25 cellular contexts compared by ENCODE assay signal in genomic region chr7:108618056-108618455, GRCh38. TPM values are rescaled to one million over a fixed set of nuclear protein-coding genes. Genes with fewer than 3 reads are reported as not detected.
DNase-seq lines count a peak whose midpoint lies in the region; ATAC-seq, FAIRE-seq and TF ChIP-seq lines count a peak whose summit lies in the region.
"Had no signal": no experiment of that assay in that cellular context is flagged by ENCODE, and none has a peak within 500 bp of the region (broad histone marks: within the 10 kb centered on the region; RNA-seq: fewer than 3 reads in every experiment).

No MANE protein-coding gene starts in this region.

- H3K4me3 ChIP-seq in H1 (ENCODE audit: extremely low read depth in 1 of 4, insufficient read depth in 2 of 4, low read depth in 3 of 4, low read length in 4 of 4): no peak overlapping the region
- no peak overlapping the region for H3K4me3 ChIP-seq in transverse colon
- H3K4me3 ChIP-seq: A549, SJCRH30 had no signal

- no peaks in the 10 kb centered on the region; the same call in 1 of the 2 replicates for H3K23me2 ChIP-seq in H1 (ENCODE audit: low read depth, low read length)

- H4K8ac ChIP-seq in H1 (ENCODE audit: extremely low read depth, insufficient read depth, low read length): no peak overlapping the region

- H2BK12ac ChIP-seq in H1 (ENCODE audit: low read depth, low read length): no peak overlapping the region

- no peaks in the 10 kb centered on the region for H3K27me3 ChIP-seq in H1 (replicated peaks in 1 of 4; ENCODE audit: control insufficient read depth in 3 of 4, extremely low read depth in 1 of 4, insufficient read depth in 3 of 4, low read length in 3 of 4)
- H3K27me3 ChIP-seq in transverse colon: no peaks in the 10 kb centered on the region
- H3K27me3 ChIP-seq: SJCRH30 had no signal

- no peaks in the 10 kb centered on the region for H3K79me1 ChIP-seq in H1 (ENCODE audit: low read depth, low read length)

- peak overlapping the region; percentile 51; the same call in 1 of the 2 replicates for H2AFZ ChIP-seq in H1 (ENCODE audit: low read length)

- no peak overlapping the region for H3K14ac ChIP-seq in H1 (ENCODE audit: insufficient read length)

- no peak for TF ChIP-seq EP300 in H1 (IDR thresholded peaks at IDR 0.05; ENCODE audit: borderline replicate concordance in 1 of 2, low read depth in 2 of 2, low read length in 2 of 2)
- no peak for TF ChIP-seq EP300 in transverse colon (IDR thresholded peaks at IDR 0.05; ENCODE audit: low read depth)

- no peak overlapping the region for H2BK5ac ChIP-seq in H1 (ENCODE audit: low read depth, low read length)

- TF ChIP-seq RAD21 in H1 (IDR thresholded peaks at IDR 0.05 in 1 of 2, conservative IDR thresholded peaks at IDR 0.05 in 1 of 2; ENCODE audit: low read depth in 2 of 2, low read length in 2 of 2): no peak

- no peak overlapping the region for H4K91ac ChIP-seq in H1 (replicated peaks; ENCODE audit: insufficient read length, low read length)

- no peak overlapping the region for H3K18ac ChIP-seq in H1 (ENCODE audit: extremely low read depth, low read length)

- POLR2A ChIA-PET in H1 (lab: Charles Lee; ENCODE audit: partially characterized antibody): interaction anchor here (0.8 kb wide), 1 partner anchor 32 kb away, joined by 3 read pairs; no protein-coding TSS in a partner anchor

- CTCF ChIA-PET in H1 (lab: Charles Lee; ENCODE audit: partially characterized antibody): interaction anchor here (1.1 kb wide), 1 partner anchor 43 kb away, joined by 4 read pairs; no protein-coding TSS in a partner anchor

- H2AK5ac ChIP-seq in H1 (ENCODE audit: low read depth, low read length): no peak overlapping the region

- peak overlapping the region in 1 of 2 experiments; percentile 20; a peak in 1 of 4 replicates for H3K4me2 ChIP-seq in H1 (ENCODE audit: insufficient read depth in 1 of 2, low read depth in 2 of 2, low read length in 2 of 2)
- H3K4me2 ChIP-seq: A549 had no signal

- no peak overlapping the region for H3K23ac ChIP-seq in H1 (ENCODE audit: insufficient read length)

- intact Hi-C loops in transverse colon (cut with DNase I; ENCODE audit: low total_unique reads): no loop called here

- TF ChIP-seq POLR2A in H1 (IDR thresholded peaks at IDR 0.05; ENCODE audit: control extremely low read depth in 1 of 2, low read depth in 2 of 2, low read length in 2 of 2): no peak
- TF ChIP-seq POLR2A in transverse colon (IDR thresholded peaks at IDR 0.05): no peak

- H3K9me3 ChIP-seq in H1 (ENCODE audit: insufficient read depth in 2 of 2, low read depth in 1 of 2, low read length in 1 of 2) (no peaks in the 10 kb centered on the region), transverse colon (no peaks in the 10 kb centered on the region)
- H3K9me3 ChIP-seq: A549, SJCRH30 had no signal

- H3K9ac ChIP-seq in H1 (replicated peaks in 1 of 4; ENCODE audit: extremely low read depth in 1 of 4, low read depth in 3 of 4, low read length in 3 of 4): no peak overlapping the region

- no peak overlapping the region for H3K56ac ChIP-seq in H1 (replicated peaks; ENCODE audit: insufficient read length, low read depth, low read length)

- 79% methylated on average over 3 of the region's 3 CpGs; no CpG with 5 or more reads in 1 of the 2 experiments for WGBS in H1 (ENCODE audit: extremely low coverage in 1 of 2, insufficient coverage in 1 of 2, insufficient read length in 1 of 2, insufficient replicate concordance in 2 of 2, low coverage in 1 of 2, low lambda C conversion rate in 2 of 2, missing lambda C conversion rate in 1 of 2), 2 experiments
- 81 to 83% methylated on average over 3 of the region's 3 CpGs for WGBS in transverse colon (ENCODE audit: low coverage in 1 of 2), 2 donors

- in situ Hi-C loops in transverse colon (cut with MboI; ENCODE audit: low pct_ligation_motif_present in 1 of 4, low pct_unique_long_range_greater_than_20kb in 1 of 4, low sequenced_read_pairs in 3 of 4): no loop called here

- no peak overlapping the region for H3K4ac ChIP-seq in H1 (replicated peaks; ENCODE audit: insufficient read length, low read depth, low read length)

- H3K79me2 ChIP-seq in H1 (ENCODE audit: control insufficient read depth in 1 of 2, insufficient read depth in 2 of 2, low read length in 2 of 2): no peaks in the 10 kb centered on the region

- DNase-seq in DMS53 (lab: John Stamatoyannopoulos, UW) (peak; percentile 94), NCI-H146 (lab: John Stamatoyannopoulos, UW) (peak; percentile 7), NCI-H748 (lab: John Stamatoyannopoulos, UW; ENCODE audit: unreplicated experiment) (peak; percentile 86), H1 (ENCODE audit: low read depth in 1 of 2, low spot score in 2 of 2) (no peak), NCI-H446 treated with DMSO at 0.1 percent for 48 hours (lab: John Stamatoyannopoulos, UW) (no peak), left lobe of liver (ENCODE audit: low spot score) (no peak), transverse colon (no peak), NCI-H2196 treated with DMSO at 0.1 percent for 48 hours (lab: John Stamatoyannopoulos, UW; ENCODE audit: unreplicated experiment) (no peak)
- DNase-seq: CD4-positive, CD25-positive, alpha-beta regulatory T cell; COR-L47; KBM-7; MM.1S; NCI-H1048; NCI-H1694; NCI-H2107; NCI-H345; NCI-H526 treated with DMSO at 0.1 percent for 48 hours; NK-92 treated with Interleukin-12 subunit alpha and Interleukin-12 subunit beta, amount 100 ng/mL, for 24 hours; SJCRH30; T-helper 1 cell had no signal

- H2BK20ac ChIP-seq in H1 (ENCODE audit: low read length): no peak overlapping the region

- H3K4me1 ChIP-seq in H1 (replicated peaks in 1 of 4; ENCODE audit: control insufficient read depth in 3 of 4, insufficient read depth in 4 of 4, low read length in 3 of 4): peaks cover 3 to 10% (median 4%) of the 10 kb centered on the region in 4 experiments; a peak in 5 of 7 replicates
- peaks cover 0 to 5% (median 0%) of the 10 kb centered on the region in 4 donors for H3K4me1 ChIP-seq in transverse colon
- H3K4me1 ChIP-seq: A549, SJCRH30 had no signal

- no peak for TF ChIP-seq CTCF in H1 (IDR thresholded peaks at IDR 0.05; ENCODE audit: control extremely low read depth in 1 of 3, insufficient read depth in 1 of 3, low read depth in 1 of 3, low read length in 3 of 3)
- TF ChIP-seq CTCF in transverse colon (IDR thresholded peaks at IDR 0.05): no peak

- H3K36me3 ChIP-seq in H1 (ENCODE audit: control insufficient read depth in 2 of 4, insufficient read depth in 4 of 4, low read length in 3 of 4) (no peaks in the 10 kb centered on the region), transverse colon (no peaks in the 10 kb centered on the region)
- H3K36me3 ChIP-seq: SJCRH30 had no signal

- H4K5ac ChIP-seq in H1 (ENCODE audit: insufficient read length, low read depth, low read length): no peak overlapping the region

- no peaks in the 10 kb centered on the region for H4K20me1 ChIP-seq in H1 (replicated peaks in 1 of 2; ENCODE audit: control insufficient read depth in 1 of 2, insufficient read depth in 2 of 2, low read length in 2 of 2)

- no peak overlapping the region for H2BK120ac ChIP-seq in H1 (replicated peaks; ENCODE audit: low read depth, low read length)

- H2BK15ac ChIP-seq in H1 (ENCODE audit: low read length): no peak overlapping the region

- H3K27ac ChIP-seq in H1 (ENCODE audit: low read depth, low read length) (no peak overlapping the region), transverse colon (no peak overlapping the region)
- H3K27ac ChIP-seq: A549, HL-60, SJCRH30 had no signal

- FAIRE-seq in H1 (lab: Jason Lieb, UNC): no peak
- FAIRE-seq: A549, G401.6, GM18507 had no signal

- no peak for ATAC-seq in left lobe of liver
- ATAC-seq: A549, Panc1 had no signal

TF ChIP-seq in H1, 55 proteins besides CTCF, POLR2A, EP300 and RAD21:
- TF ChIP-seq BCL11A (IDR thresholded peaks at IDR 0.05; ENCODE audit: low read depth in 2 of 2, low read length in 2 of 2): no peak
- no peak for TF ChIP-seq ZNF274 (IDR thresholded peaks at IDR 0.05; ENCODE audit: borderline replicate concordance, extremely low read depth, low read length)
- no peak for TF ChIP-seq NANOG (IDR thresholded peaks at IDR 0.05; ENCODE audit: insufficient read depth, low read depth, low read length, poor library complexity, severe bottlenecking)

RNA-seq across cellular contexts. Expression of gene DNAJB9, which starts 48.4 kb away (rescaled TPM):
- 9.7 and 10.1 TPM in 2 replicates for total RNA-seq in H1 (2021; fragmentation: NEBNext Ultra II Directional; extraction: Animal tissue kit (Norgen Biotek cat#: 25700))
- 1.8 and 2.6 TPM in 2 replicates for polyA plus RNA-seq in H1 (2011; rRNA removed)
- 3.0 TPM for polyA plus RNA-seq in H1 (2011; cell fraction: cytosol; rRNA removed)
- polyA plus RNA-seq in H1 (2011; cell fraction: nucleus; rRNA removed): 3.3 TPM
- 6.1 to 8.8 TPM (median 7.4 TPM) in 4 replicates for polyA plus RNA-seq in H1 (2012, experiment 1 of 2)
- polyA plus RNA-seq in H1 (2012, experiment 2 of 2): 1.7 TPM
- polyA plus RNA-seq in H1 (2013, experiment 1 of 2): 9.5 TPM
- polyA plus RNA-seq in H1 (2013, experiment 2 of 2): 12.4 TPM
- 1.7 and 3.4 TPM in 2 replicates for polyA minus RNA-seq in H1 (2011; rRNA and poly(A)+ RNA removed)
- polyA minus RNA-seq in H1 (2011; cell fraction: cytosol; rRNA and poly(A)+ RNA removed): 6.0 TPM
- 3.8 TPM for polyA minus RNA-seq in H1 (2011; cell fraction: nucleus; rRNA and poly(A)+ RNA removed)
- total RNA-seq in left lobe of liver (48.4 TPM), transverse colon (10 to 100 TPM in 2 of 4 donors, 1 to 10 TPM in 2; 2.8 to 28.3 (median 14.4) TPM)

RNA-seq across cellular contexts. Expression of gene THAP5, which starts 48.5 kb away (rescaled TPM):
- 24.2 and 25.9 TPM in 2 replicates for total RNA-seq in H1 (2021; fragmentation: NEBNext Ultra II Directional; extraction: Animal tissue kit (Norgen Biotek cat#: 25700))
- 3.9 TPM in 2 replicates for polyA plus RNA-seq in H1 (2011; rRNA removed)
- 5.4 TPM for polyA plus RNA-seq in H1 (2011; cell fraction: cytosol; rRNA removed)
- polyA plus RNA-seq in H1 (2011; cell fraction: nucleus; rRNA removed): 3.8 TPM
- 4.4 to 9.7 TPM (median 5.5 TPM) in 4 replicates for polyA plus RNA-seq in H1 (2012, experiment 1 of 2)
- polyA plus RNA-seq in H1 (2012, experiment 2 of 2): 0.52 TPM
- 23.0 TPM for polyA plus RNA-seq in H1 (2013, experiment 1 of 2)
- 18.8 TPM for polyA plus RNA-seq in H1 (2013, experiment 2 of 2)
- 5.4 and 11.1 TPM in 2 replicates for polyA minus RNA-seq in H1 (2011; rRNA and poly(A)+ RNA removed)
- 7.2 TPM for polyA minus RNA-seq in H1 (2011; cell fraction: cytosol; rRNA and poly(A)+ RNA removed)
- polyA minus RNA-seq in H1 (2011; cell fraction: nucleus; rRNA and poly(A)+ RNA removed): 25.2 TPM
- total RNA-seq in left lobe of liver (15.8 TPM), transverse colon (10 to 100 TPM in 2 of 4 donors, 1 to 10 TPM in 2; 2.2 to 19.1 (median 12.8) TPM)

Comparison
In these comparisons a context has a peak if more than half of its experiments do, and no peak if none do; other contexts are left out.
1. DNase-seq: peak in DMS53 (single experiment), NCI-H146 (single experiment) and NCI-H748 (single experiment); none in H1 (0 of 2), NCI-H446 treated with DMSO at 0.1 percent for 48 hours (single experiment), left lobe of liver (single experiment), transverse colon (single experiment) and NCI-H2196 treated with DMSO at 0.1 percent for 48 hours (single experiment).